In the genomic region with DNA sequence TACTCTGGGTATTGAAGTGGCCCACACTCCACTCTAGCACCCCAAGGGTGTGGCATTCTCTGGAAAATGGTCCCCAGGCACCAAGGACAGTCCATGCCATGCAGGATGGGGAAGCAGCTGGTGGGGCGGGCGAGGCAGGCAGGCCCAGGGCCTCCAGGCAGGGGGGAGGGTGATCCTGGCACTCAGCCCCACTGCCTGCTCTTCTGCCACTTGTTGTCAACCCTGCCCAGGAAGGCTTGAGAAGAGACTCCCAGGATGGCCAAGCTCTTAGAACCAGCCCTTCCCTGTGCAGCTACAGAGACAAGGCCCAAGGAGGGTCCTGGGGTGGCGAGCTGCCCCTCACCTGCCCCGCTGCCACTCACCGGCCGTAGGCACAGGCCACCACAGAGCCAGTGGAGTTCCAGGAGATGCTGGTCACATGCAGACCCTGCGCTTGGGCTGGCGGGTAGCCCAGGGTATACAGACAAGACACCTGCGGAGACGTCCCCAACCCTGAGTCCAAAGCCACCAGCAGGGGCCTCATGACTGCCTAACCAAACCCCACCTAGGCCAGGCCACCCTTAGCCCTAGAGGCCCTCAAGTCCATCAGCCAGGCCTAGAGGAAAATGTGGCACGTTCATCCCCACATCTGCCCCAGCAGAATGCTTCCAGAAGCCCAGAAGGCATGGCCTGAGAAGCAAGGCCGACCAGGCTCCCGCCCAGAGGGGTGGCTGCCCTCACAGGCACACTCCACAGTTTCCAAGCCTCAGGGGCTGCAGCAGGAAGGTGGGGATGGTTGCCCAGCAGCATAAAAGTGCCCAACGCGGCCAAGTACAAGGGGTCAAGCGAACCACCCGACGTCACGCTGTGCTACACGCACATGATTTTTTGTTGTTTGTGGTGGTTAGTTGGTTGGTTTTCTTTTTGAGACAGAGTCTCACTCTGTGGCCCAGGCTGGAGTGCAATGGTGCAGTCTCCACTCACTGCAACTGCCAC, we compare ENCODE assay signal across 13 cellular contexts. TPM values are rescaled to one million over a fixed set of nuclear protein-coding genes. Genes with fewer than 3 reads are reported as not detected.
DNase-seq lines count a peak whose midpoint lies in the region; ATAC-seq and TF ChIP-seq lines count a peak whose summit lies in the region.
"Had no signal": no experiment of that assay in that cellular context is flagged by ENCODE, and none has a peak within 500 bp of the region (broad histone marks: within the 10 kb centered on the region; RNA-seq: fewer than 3 reads in every experiment).

No MANE protein-coding gene starts in this region.

- BruUV-seq in MCF 10A (replicated peaks; lab: Mats Ljungman, UMichigan) = no TSS peak

- no peak for TF ChIP-seq CTCF in MCF 10A (IDR thresholded peaks at IDR 0.05; ENCODE audit: unreplicated experiment)

- H3K9me3 Mint-ChIP-seq in MCF 10A (ENCODE audit: unreplicated experiment) = no peaks in the 10 kb centered on the region
- H3K9me3 Mint-ChIP-seq: central memory CD8-positive, alpha-beta T cell; natural killer cell treated with Interleukin-12 subunit alpha and Interleukin-12 subunit beta and Interleukin-15 and Interleukin-18, amount 100 ng/mL, for 72 hours had no signal

- H3K36me3 Mint-ChIP-seq in MCF 10A (ENCODE audit: insufficient read depth, unreplicated experiment) = peaks cover 67% of the 10 kb centered on the region

- POLR2A ChIA-PET in MCF 10A (lab: Yijun Ruan, JAX) = interaction anchor here (0.6 to 4.4 kb wide), 14 partner anchors 9 to 274 kb away, joined by 3 to 64 read pairs (median 10); a partner anchor contains a TSS

- H3K27me3 Mint-ChIP-seq in MCF 10A (ENCODE audit: insufficient read depth, unreplicated experiment) = no peaks in the 10 kb centered on the region
- H3K27me3 Mint-ChIP-seq: central memory CD8-positive, alpha-beta T cell; natural killer cell treated with Interleukin-12 subunit alpha and Interleukin-12 subunit beta and Interleukin-15 and Interleukin-18, amount 100 ng/mL, for 72 hours had no signal

- peak overlapping the region; percentile 63 for H3K9ac ChIP-seq in mucosa of stomach (ENCODE audit: low read length)

- DNase-seq in A172 (ENCODE audit: low spot score) (peak; percentile 57), M059J (ENCODE audit: low read depth) (peak; percentile 40), MCF 10A (ENCODE audit: unreplicated experiment) (peak; percentile 17), SW 1271 (lab: John Stamatoyannopoulos, UW) (no peak)
- DNase-seq: activated CD8-positive, alpha-beta memory T cell treated with anti-CD3 and anti-CD28 coated beads, Interleukin-2, amount 50 U/mL, for 48 hours; AML-193; NCI-H146 had no signal

- H3K4me1 Mint-ChIP-seq in MCF 10A (ENCODE audit: insufficient read depth, unreplicated experiment) = peaks cover 25% of the 10 kb centered on the region
- H3K4me1 Mint-ChIP-seq: central memory CD8-positive, alpha-beta T cell had no signal

- intact Hi-C loops in MCF 10A (cut with micrococcal nuclease) = loop anchor here (1.0 to 10.0 kb wide), 4 partner anchors 45 to 275 kb away; a partner anchor contains a TSS

- H3K36me3 ChIP-seq in mucosa of stomach (ENCODE audit: control insufficient read depth, insufficient read depth, low read length) = peaks cover 14% of the 10 kb centered on the region

- no peaks in the 10 kb centered on the region for H3K9me3 ChIP-seq in mucosa of stomach (ENCODE audit: control insufficient read depth, low read length)

- H3K4me3 Mint-ChIP-seq in MCF 10A (ENCODE audit: unreplicated experiment) = peak overlapping the region; percentile 69
- H3K4me3 Mint-ChIP-seq: central memory CD8-positive, alpha-beta T cell; natural killer cell treated with Interleukin-12 subunit alpha and Interleukin-12 subunit beta and Interleukin-15 and Interleukin-18, amount 100 ng/mL, for 72 hours had no signal

- peaks cover 34% of the 10 kb centered on the region for H3K4me1 ChIP-seq in mucosa of stomach (ENCODE audit: control insufficient read depth, insufficient read depth, low read length)

- H3K4me3 ChIP-seq in mucosa of stomach (ENCODE audit: low read length) = no peak overlapping the region

- H3K27ac Mint-ChIP-seq in MCF 10A (ENCODE audit: low read depth, unreplicated experiment) = peak overlapping the region; percentile 94
- H3K27ac Mint-ChIP-seq: natural killer cell treated with Interleukin-12 subunit alpha and Interleukin-12 subunit beta and Interleukin-15 and Interleukin-18, amount 100 ng/mL, for 72 hours had no signal

- H3K27me3 ChIP-seq in mucosa of stomach (ENCODE audit: control insufficient read depth, insufficient read depth, low read length) = no peaks in the 10 kb centered on the region

- ATAC-seq in HG02884 (IDR thresholded peaks at IDR 0.05; ENCODE audit: unreplicated experiment) = no peak
- no peak for ATAC-seq in GM18517 (IDR thresholded peaks at IDR 0.05; ENCODE audit: unreplicated experiment)
- ATAC-seq in GM19455 (IDR thresholded peaks at IDR 0.05; ENCODE audit: unreplicated experiment) = no peak

- CTCF ChIA-PET in MCF 10A (lab: Yijun Ruan, JAX) = interaction anchor here (0.5 to 4.8 kb wide), 25 partner anchors 9 to 355 kb away, joined by 3 to 18 read pairs (median 5); no protein-coding TSS in a partner anchor

RNA-seq across cellular contexts. Expression of a gene that starts 19.8 kb away (rescaled TPM):
- 239 and 244 TPM in 2 replicates for total RNA-seq in A172 (2014; rRNA removed; shearing (Covaris generic))
- 94.7 and 137 TPM in 2 replicates for total RNA-seq in M059J (2014; rRNA removed; shearing (Covaris generic))
- 31.7 and 43.7 TPM in 2 replicates for total RNA-seq in MCF 10A (2022)

RNA-seq across cellular contexts. Expression of a gene that starts 52.2 kb away (rescaled TPM):
- 1,187 and 1,647 TPM in 2 replicates for total RNA-seq in A172 (2014; rRNA removed; shearing (Covaris generic))
- 430 and 608 TPM in 2 replicates for total RNA-seq in M059J (2014; rRNA removed; shearing (Covaris generic))
- 512 and 563 TPM in 2 replicates for total RNA-seq in MCF 10A (2022)

Comparison
In these comparisons a context has a peak if more than half of its experiments do, and no peak if none do; other contexts are left out.
1. DNase-seq: peak in A172 (single experiment), M059J (single experiment) and MCF 10A (single experiment); none in SW 1271 (0 of 2).